15 cellular contexts compared by ENCODE assay signal in the genomic region with DNA sequence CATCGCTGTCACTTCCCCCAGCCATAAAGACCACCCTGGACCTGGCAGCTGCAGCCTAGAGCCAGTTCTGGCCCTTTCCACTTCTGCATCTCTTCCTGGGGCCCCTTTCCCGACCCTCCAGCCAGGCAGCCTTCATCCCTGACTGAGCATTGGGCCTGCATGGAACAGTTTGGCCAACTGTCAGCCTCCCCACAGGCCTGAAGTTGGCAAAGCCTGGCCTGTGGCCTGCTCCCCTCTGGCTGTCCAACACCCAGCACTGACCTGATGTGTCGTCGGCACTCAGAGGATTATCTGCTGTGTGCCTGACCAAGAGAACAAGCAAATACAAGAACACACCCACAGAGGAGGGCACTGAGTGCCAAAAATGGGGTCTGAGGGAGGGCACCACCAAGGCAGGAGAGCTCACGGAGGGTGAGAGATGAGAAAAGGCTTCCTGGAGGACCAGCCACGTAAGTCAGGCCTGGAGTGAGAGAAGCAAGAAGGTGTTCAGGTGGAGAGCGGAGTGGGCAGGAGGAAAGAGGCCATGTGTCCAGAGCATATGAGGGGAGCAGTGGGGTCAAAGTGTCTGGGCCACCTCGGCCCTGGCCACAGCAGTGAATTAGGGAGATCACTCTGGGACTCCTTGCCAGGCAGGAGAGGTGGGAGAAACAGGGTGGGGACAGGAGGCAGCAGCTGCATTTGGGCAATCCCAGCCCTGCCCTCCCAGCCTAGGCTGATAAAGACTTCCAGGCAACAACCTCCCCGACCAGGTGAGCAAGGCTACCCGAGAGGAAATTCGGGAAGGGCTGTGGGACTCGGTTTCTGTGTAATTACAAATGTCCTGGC. TPM values are rescaled to one million over a fixed set of nuclear protein-coding genes. Genes with fewer than 3 reads are reported as not detected.
DNase-seq lines count a peak whose midpoint lies in the region; ATAC-seq and TF ChIP-seq lines count a peak whose summit lies in the region.
"Had no signal": no experiment of that assay in that cellular context is flagged by ENCODE, and none has a peak within 500 bp of the region (broad histone marks: within the 10 kb centered on the region; RNA-seq: fewer than 3 reads in every experiment).

No MANE protein-coding gene starts in this region.

- no peak overlapping the region for H3K4me3 ChIP-seq in aorta (ENCODE audit: low read length in 2 of 2)
- no peak overlapping the region for H3K4me3 ChIP-seq in MG63
- H3K4me3 ChIP-seq: HAP-1 had no signal

- peak; percentile 1 for DNase-seq in stimulated activated CD4-positive, alpha-beta T cell treated with anti-CD3 and anti-CD28 coated beads, Interleukin-1b, Interleukin-23, amount 100 ng/mL, for 48 hours
- DNase-seq in stimulated activated CD4-positive, alpha-beta T cell treated with anti-CD3 and anti-CD28 coated beads, Interleukin-2, amount 100 ng/mL, for 48 hours = no peak
- DNase-seq in effector memory CD8-positive, alpha-beta T cell = peak in 2 of 3 experiments; percentile 0 to 1
- peak; percentile 1 for DNase-seq in neural crest cell (ENCODE audit: low read depth, low spot score)
- peak; percentile 51 to 75 for DNase-seq in aorta
- DNase-seq in MG63 = no peak
- no peak for DNase-seq in H4 (ENCODE audit: low spot score)
- DNase-seq: NCI-H1417 treated with DMSO at 0.1 percent for 48 hours; NCI-H82; stimulated activated naive CD4-positive, alpha-beta T cell had no signal

- H3K27me3 Mint-ChIP-seq in effector memory CD8-positive, alpha-beta T cell = no peaks in the 10 kb centered on the region
- no peaks in the 10 kb centered on the region for H3K27me3 Mint-ChIP-seq in neural crest cell (ENCODE audit: low read depth)

- no peak for TF ChIP-seq CTCF in neural crest cell (conservative IDR thresholded peaks at IDR 0.05)

- H3K27me3 ChIP-seq in aorta (ENCODE audit: control insufficient read depth in 1 of 2, insufficient read depth in 2 of 2, low read length in 1 of 2) = no peaks in the 10 kb centered on the region
- no peaks in the 10 kb centered on the region for H3K27me3 ChIP-seq in MG63

- no peak for ATAC-seq in effector memory CD8-positive, alpha-beta T cell (replicated peaks)
- no peak for ATAC-seq in aorta (ENCODE audit: low FRiP score)
- ATAC-seq in HG02885 (IDR thresholded peaks at IDR 0.05; ENCODE audit: poor library complexity, unreplicated experiment) = no peak
- ATAC-seq: naive thymus-derived CD8-positive, alpha-beta T cell had no signal

- no peak overlapping the region for H3K27ac Mint-ChIP-seq in effector memory CD8-positive, alpha-beta T cell
- H3K27ac Mint-ChIP-seq in neural crest cell (ENCODE audit: unreplicated experiment) = no peak overlapping the region
- H3K27ac Mint-ChIP-seq: dendritic cell treated with granulocyte-macrophage colony-stimulating factor and Interleukin-4, amounts not matched to agents 40 ng/mL and 50 ng/mL, for 4 days; naive thymus-derived CD8-positive, alpha-beta T cell had no signal

- no peaks in the 10 kb centered on the region for H3K9me3 ChIP-seq in aorta (ENCODE audit: control insufficient read depth, low read length)
- no peaks in the 10 kb centered on the region for H3K9me3 ChIP-seq in MG63
- H3K9me3 ChIP-seq: HAP-1 had no signal

- peaks cover under 1 to 3% of the 10 kb centered on the region in 2 donors for H3K4me1 Mint-ChIP-seq in effector memory CD8-positive, alpha-beta T cell (ENCODE audit: low read depth in 2 of 2)
- H3K4me1 Mint-ChIP-seq in neural crest cell = peaks cover 9% of the 10 kb centered on the region

- no peak overlapping the region for H3K27ac ChIP-seq in aorta (ENCODE audit: low read depth in 1 of 2, low read length in 2 of 2)

- 86% methylated on average over 12 of the region's 12 CpGs for WGBS in aorta, 2 donors

- H3K36me3 ChIP-seq in aorta (ENCODE audit: control insufficient read depth in 1 of 2, insufficient read depth in 2 of 2, low read length in 1 of 2) (no peaks in the 10 kb centered on the region), MG63 (no peaks in the 10 kb centered on the region)
- H3K36me3 ChIP-seq: HAP-1 had no signal

- H3K9me3 Mint-ChIP-seq in effector memory CD8-positive, alpha-beta T cell = no peaks in the 10 kb centered on the region
- H3K9me3 Mint-ChIP-seq in neural crest cell = no peaks in the 10 kb centered on the region
- H3K9me3 Mint-ChIP-seq: dendritic cell treated with granulocyte-macrophage colony-stimulating factor and Interleukin-4, amounts not matched to agents 40 ng/mL and 50 ng/mL, for 4 days; naive thymus-derived CD8-positive, alpha-beta T cell had no signal

- no peak overlapping the region for H3K4me3 Mint-ChIP-seq in effector memory CD8-positive, alpha-beta T cell
- no peak overlapping the region for H3K4me3 Mint-ChIP-seq in neural crest cell
- H3K4me3 Mint-ChIP-seq: dendritic cell treated with granulocyte-macrophage colony-stimulating factor and Interleukin-4, amounts not matched to agents 40 ng/mL and 50 ng/mL, for 4 days; naive thymus-derived CD8-positive, alpha-beta T cell had no signal

- H3K36me3 Mint-ChIP-seq in effector memory CD8-positive, alpha-beta T cell (ENCODE audit: insufficient read depth) = no peaks in the 10 kb centered on the region
- no peaks in the 10 kb centered on the region for H3K36me3 Mint-ChIP-seq in neural crest cell (ENCODE audit: low read depth)
- H3K36me3 Mint-ChIP-seq: naive thymus-derived CD8-positive, alpha-beta T cell had no signal

- H3K4me1 ChIP-seq in aorta (ENCODE audit: control insufficient read depth in 1 of 2, insufficient read depth in 2 of 2, low read length in 2 of 2) = no peaks in the 10 kb centered on the region
- H3K4me1 ChIP-seq: HAP-1 had no signal

- intact Hi-C loops in aorta (cut with DNase I) = no loop called here

RNA-seq across cellular contexts. Expression of a gene that starts 4.5 kb away (rescaled TPM):
- total RNA-seq in neural crest cell (1.4 and 1.5 TPM in 2 replicates), aorta (1 to 10 TPM in 1 of 2 donors, under 1 TPM in 1; 0.36 to 1.2 TPM)
- 1 to 10 TPM in 1 of 2 donors, under 1 TPM in 1; 0.54 to 4.0 TPM for polyA plus RNA-seq in aorta
- not detected in 2 replicates for total RNA-seq in MG63 (2014; rRNA removed; shearing (Covaris generic); ENCODE audit: low replicate concordance)
- total RNA-seq in H4 (2014; rRNA removed; shearing (Covaris generic)) = not detected in 2 replicates
- total RNA-seq: naive thymus-derived CD8-positive, alpha-beta T cell; SK-MEL-5 had no signal
- polyA plus RNA-seq: naive thymus-derived CD8-positive, alpha-beta T cell had no signal

RNA-seq across cellular contexts. Expression of a gene that starts 27.0 kb away (rescaled TPM):
- total RNA-seq in neural crest cell (1.4 and 1.6 TPM in 2 replicates), aorta (10 to 100 TPM in 1 of 2 donors, 1 to 10 TPM in 1; 8.8 to 24.8 TPM)
- under 1 TPM; 0.13 to 0.79 TPM for polyA plus RNA-seq in aorta
- total RNA-seq in MG63 (2014; rRNA removed; shearing (Covaris generic); ENCODE audit: low replicate concordance) = 0.76 TPM in 1 of 2 replicates, not detected in the other
- total RNA-seq in H4 (2014; rRNA removed; shearing (Covaris generic)) = 0.17 and 3.0 TPM in 2 replicates
- total RNA-seq: SK-MEL-5 had no signal

Comparison
In these comparisons a context has a peak if more than half of its experiments do, and no peak if none do; other contexts are left out.
1. DNase-seq: peak in stimulated activated CD4-positive, alpha-beta T cell treated with anti-CD3 and anti-CD28 coated beads, Interleukin-1b, Interleukin-23, amount 100 ng/mL, for 48 hours (single experiment), effector memory CD8-positive, alpha-beta T cell (2 of 3), neural crest cell (single experiment) and aorta (2 of 2); none in stimulated activated CD4-positive, alpha-beta T cell treated with anti-CD3 and anti-CD28 coated beads, Interleukin-2, amount 100 ng/mL, for 48 hours (0 of 2), MG63 (single experiment) and H4 (single experiment).